ENCODE assay signal across 8 cellular contexts in genomic region chr9:91037511-91038482, GRCh38.
DNase-seq lines count a peak whose midpoint lies in the region; ATAC-seq and TF ChIP-seq lines count a peak whose summit lies in the region.

No MANE protein-coding gene starts in this region.

- no peak for TF ChIP-seq CTCF in AG04450 (IDR thresholded peaks at IDR 0.05; ENCODE audit: low read depth, low read length)
- no peak for TF ChIP-seq CTCF in brain microvascular endothelial cell (IDR thresholded peaks at IDR 0.05; ENCODE audit: low read depth, low read length, missing control alignments)
- no peak for TF ChIP-seq CTCF in tibial artery (IDR thresholded peaks at IDR 0.05)

- no peaks in the 10 kb centered on the region for H3K36me3 ChIP-seq in brain microvascular endothelial cell (replicated peaks)
- no peaks in the 10 kb centered on the region for H3K36me3 ChIP-seq in tibial artery

- H3K4me1 ChIP-seq in tibial artery, result peaks cover 0 to 19% (median 13%) of the 10 kb centered on the region in 4 donors

- POLR2A ChIA-PET in AG04450 (lab: Yijun Ruan, JAX), result interaction anchor here (0.7 to 2.0 kb wide), 6 partner anchors 34 to 391 kb away, joined by 3 to 6 read pairs (median 4); partner anchors contain the start of gene NFIL3

- no peak for ATAC-seq in GM19023 (IDR thresholded peaks at IDR 0.05; ENCODE audit: unreplicated experiment)

- DNase-seq in AG04450 (ENCODE audit: low read depth, low spot score) (peak; percentile 80), HuH-7.5 (ENCODE audit: low spot score) (peak; percentile 44), brain microvascular endothelial cell (peak; percentile 77), lung microvascular endothelial cell (ENCODE audit: low read depth in 2 of 2) (peak; percentile 91 to 92), tibial artery (peak; percentile 71 to 82), Ammon's horn (ENCODE audit: low spot score) (no peak)
- DNase-seq in stimulated activated CD4-positive, alpha-beta T cell treated with anti-CD3 and anti-CD28 coated beads, Interleukin-12 subunit alpha, Interleukin-12 subunit beta, amount 100 ng/mL, for 4 hours, result no peak

- H3K27me3 ChIP-seq in AG04450 (ENCODE audit: control insufficient read depth, insufficient read depth, low read length) (no peaks in the 10 kb centered on the region), brain microvascular endothelial cell (replicated peaks) (no peaks in the 10 kb centered on the region), tibial artery (no peaks in the 10 kb centered on the region)

- intact Hi-C loops in tibial artery (cut with DNase I; ENCODE audit: low total_unique reads), result loop anchor here (2.0 kb wide), 1 partner anchor 397 kb away; no protein-coding TSS in a partner anchor

- H3K27ac ChIP-seq in AG04450 (ENCODE audit: low read depth, low read length), result peak overlapping the region; percentile 85
- H3K27ac ChIP-seq in brain microvascular endothelial cell, result peak overlapping the region; percentile 81
- no peak overlapping the region for H3K27ac ChIP-seq in tibial artery

- peaks cover 3% of the 10 kb centered on the region; the same call in 1 of the 2 replicates for H3K9me3 ChIP-seq in AG04450 (ENCODE audit: control insufficient read depth, insufficient read depth, low read length)
- H3K9me3 ChIP-seq in tibial artery, result no peaks in the 10 kb centered on the region

- CTCF ChIA-PET in AG04450 (lab: Charles Lee), result interaction anchor here (0.6 to 1.5 kb wide), 11 partner anchors 11 to 689 kb away, joined by 3 to 7 read pairs (median 4); no protein-coding TSS in a partner anchor

- no peak overlapping the region; the same call in 1 of the 2 replicates for H3K4me3 ChIP-seq in AG04450 (ENCODE audit: low read depth, low read length)
- H3K4me3 ChIP-seq in brain microvascular endothelial cell (ENCODE audit: low read depth, low read length), result no peak overlapping the region
- H3K4me3 ChIP-seq in tibial artery, result no peak overlapping the region

- in situ Hi-C loops in brain microvascular endothelial cell (cut with HindIII; ENCODE audit: low pct_ligation_motif_present, low sequenced_read_pairs), result no loop called here

Comparison
In these comparisons a context has a peak if more than half of its experiments do, and no peak if none do; other contexts are left out.
1. DNase-seq: peak in AG04450 (single experiment), HuH-7.5 (single experiment), brain microvascular endothelial cell (single experiment), lung microvascular endothelial cell (2 of 2) and tibial artery (2 of 2); none in Ammon's horn (single experiment) and stimulated activated CD4-positive, alpha-beta T cell treated with anti-CD3 and anti-CD28 coated beads, Interleukin-12 subunit alpha, Interleukin-12 subunit beta, amount 100 ng/mL, for 4 hours (single experiment).
2. H3K27ac ChIP-seq: peak in AG04450 (single experiment) and brain microvascular endothelial cell (single experiment); none in tibial artery (0 of 2).